8 cellular contexts compared by ENCODE assay signal in genomic region chr2:9594361-9595063, GRCh38. TPM values are rescaled to one million over a fixed set of nuclear protein-coding genes. Genes with fewer than 3 reads are reported as not detected.
A peak's percentile ranks its signal among the peaks of the same experiment; 100 is the strongest.
DNase-seq lines count a peak whose midpoint lies in the region; ATAC-seq and TF ChIP-seq lines count a peak whose summit lies in the region.

No MANE protein-coding gene starts in this region.

- peak; percentile 12 for ATAC-seq in effector memory CD8-positive, alpha-beta T cell (replicated peaks)
- ATAC-seq in naive B cell (ENCODE audit: low read depth in 2 of 2) (no peak), GM21619 (IDR thresholded peaks at IDR 0.05; ENCODE audit: unreplicated experiment) (no peak)

- peak overlapping the region; percentile 12 to 67 (median 54) for H3K27ac Mint-ChIP-seq in CD8-positive, alpha-beta memory T cell
- H3K27ac Mint-ChIP-seq in effector memory CD8-positive, alpha-beta T cell = peak overlapping the region; percentile 89 to 94
- H3K27ac Mint-ChIP-seq in naive B cell = peak overlapping the region in 5 of 6 donors; percentile 3 to 80 (median 34)

- peaks cover 27% of the 10 kb centered on the region for H3K4me1 ChIP-seq in CD8-positive, alpha-beta memory T cell (ENCODE audit: insufficient read depth, low read length)
- H3K4me1 ChIP-seq in spleen = peaks cover 19 to 58% (median 36%) of the 10 kb centered on the region in 6 donors

- POLR2A ChIA-PET in CD8-positive, alpha-beta memory T cell (lab: Charles Lee) = interaction anchor here (1.1 kb wide), 1 partner anchor 38 kb away, joined by 3 read pairs; no protein-coding TSS in a partner anchor

- no peak overlapping the region for H3K4me3 ChIP-seq in CD8-positive, alpha-beta memory T cell (ENCODE audit: low read length)
- H3K4me3 ChIP-seq in MG63 = no peak overlapping the region
- no peak overlapping the region for H3K4me3 ChIP-seq in spleen

- peaks cover 55 to 80% (median 70%) of the 10 kb centered on the region in 3 donors for H3K4me1 Mint-ChIP-seq in CD8-positive, alpha-beta memory T cell
- peaks cover 45 to 70% of the 10 kb centered on the region in 2 donors for H3K4me1 Mint-ChIP-seq in effector memory CD8-positive, alpha-beta T cell (ENCODE audit: low read depth in 2 of 2)
- H3K4me1 Mint-ChIP-seq in naive B cell = peaks cover 26 to 38% (median 33%) of the 10 kb centered on the region in 3 donors

- no peak for DNase-seq in CD8-positive, alpha-beta memory T cell
- DNase-seq in MG63 (peak; percentile 69), naive B cell (no peak), NK-92 (lab: John Stamatoyannopoulos, UW; ENCODE audit: unreplicated experiment) (no peak), spleen (no peak), COR-L47 (lab: John Stamatoyannopoulos, UW) (no peak)
- DNase-seq in effector memory CD8-positive, alpha-beta T cell = no peak

- peak overlapping the region in 5 of 7 donors; percentile 2 to 75 (median 9) for H3K4me3 Mint-ChIP-seq in CD8-positive, alpha-beta memory T cell
- peak overlapping the region; percentile 7 to 59 for H3K4me3 Mint-ChIP-seq in effector memory CD8-positive, alpha-beta T cell
- no peak overlapping the region for H3K4me3 Mint-ChIP-seq in naive B cell

- H3K36me3 ChIP-seq in CD8-positive, alpha-beta memory T cell (ENCODE audit: insufficient read depth, low read length) = peaks cover 7% of the 10 kb centered on the region
- H3K36me3 ChIP-seq in MG63 = peaks cover 65% of the 10 kb centered on the region
- H3K36me3 ChIP-seq in spleen = peaks cover 0 to 48% (median 17%) of the 10 kb centered on the region in 6 donors

- H3K9me3 ChIP-seq in CD8-positive, alpha-beta memory T cell (ENCODE audit: low read length) = no peaks in the 10 kb centered on the region
- H3K9me3 ChIP-seq in MG63 (peaks cover 14% of the 10 kb centered on the region), spleen (peaks cover 3 to 13% (median 8%) of the 10 kb centered on the region in 8 donors)

- 59 to 79% (median 69%) methylated on average over 2 of the region's 2 CpGs for WGBS in spleen, 5 donors

- peaks cover 0 to 6% (median 3%) of the 10 kb centered on the region in 5 donors for H3K9me3 Mint-ChIP-seq in CD8-positive, alpha-beta memory T cell
- H3K9me3 Mint-ChIP-seq in effector memory CD8-positive, alpha-beta T cell = peaks cover 0 to under 1% of the 10 kb centered on the region in 2 donors
- H3K9me3 Mint-ChIP-seq in naive B cell = peaks cover 0 to 9% (median 2%) of the 10 kb centered on the region in 7 donors

- H3K27me3 Mint-ChIP-seq in CD8-positive, alpha-beta memory T cell = no peaks in the 10 kb centered on the region
- H3K27me3 Mint-ChIP-seq in effector memory CD8-positive, alpha-beta T cell = no peaks in the 10 kb centered on the region
- no peaks in the 10 kb centered on the region for H3K27me3 Mint-ChIP-seq in naive B cell

- H3K27ac ChIP-seq in CD8-positive, alpha-beta memory T cell (ENCODE audit: low read depth, low read length) = no peak overlapping the region
- peak overlapping the region in 2 of 8 donors; percentile 6 to 49 for H3K27ac ChIP-seq in spleen

- TF ChIP-seq CTCF in spleen (IDR thresholded peaks at IDR 0.05 in 8 of 11, conservative IDR thresholded peaks at IDR 0.05 in 3 of 11) = no peak

- H3K27me3 ChIP-seq in CD8-positive, alpha-beta memory T cell (ENCODE audit: insufficient read depth, low read length, poor library complexity, severe bottlenecking) = no peaks in the 10 kb centered on the region
- H3K27me3 ChIP-seq in MG63 (no peaks in the 10 kb centered on the region), spleen (replicated peaks in 1 of 7) (no peaks in the 10 kb centered on the region)

- TF ChIP-seq POLR2A in spleen (IDR thresholded peaks at IDR 0.05) = no peak

- CTCF ChIA-PET in CD8-positive, alpha-beta memory T cell (lab: Charles Lee) = interaction anchor here (0.6 to 0.9 kb wide), 2 partner anchors 31 to 109 kb away, joined by 3 read pairs; no protein-coding TSS in a partner anchor

- H3K36me3 Mint-ChIP-seq in CD8-positive, alpha-beta memory T cell = peaks cover 14 to 47% (median 18%) of the 10 kb centered on the region in 3 donors
- H3K36me3 Mint-ChIP-seq in effector memory CD8-positive, alpha-beta T cell (ENCODE audit: insufficient read depth) = peaks cover 52% of the 10 kb centered on the region
- H3K36me3 Mint-ChIP-seq in naive B cell = peaks cover 13 to 18% of the 10 kb centered on the region in 2 donors

- intact Hi-C loops in spleen (cut with DNase I; ENCODE audit: low total_unique reads) = no loop called here

RNA-seq across cellular contexts. Expression of gene YWHAQ, which starts 36.3 kb away (rescaled TPM):
- 100 to 1,000 TPM; 560 to 565 TPM for total RNA-seq in CD8-positive, alpha-beta memory T cell
- polyA plus RNA-seq in CD8-positive, alpha-beta memory T cell = 358 TPM
- 598 and 683 TPM in 2 replicates for total RNA-seq in MG63 (2014; rRNA removed; shearing (Covaris generic); ENCODE audit: low replicate concordance)
- 100 to 1,000 TPM; 282 to 457 (median 344) TPM for polyA plus RNA-seq in naive B cell (ENCODE audit: low read depth in 6 of 6)
- total RNA-seq in spleen = 100 to 1,000 TPM; 118 to 162 (median 136) TPM
- polyA plus RNA-seq in spleen = 100 to 1,000 TPM in 2 of 3 donors, 10 to 100 TPM in 1; 69.0 to 129 (median 124) TPM

RNA-seq across cellular contexts. Expression of gene ADAM17, which starts 38.9 kb away (rescaled TPM):
- 10 to 100 TPM; 17.9 to 20.9 TPM for total RNA-seq in CD8-positive, alpha-beta memory T cell
- 12.6 TPM for polyA plus RNA-seq in CD8-positive, alpha-beta memory T cell
- 9.0 and 9.9 TPM in 2 replicates for total RNA-seq in MG63 (2014; rRNA removed; shearing (Covaris generic); ENCODE audit: low replicate concordance)
- polyA plus RNA-seq in naive B cell (ENCODE audit: low read depth in 6 of 6) (10 to 100 TPM in 5 of 6 donors, 1 to 10 TPM in 1; 9.1 to 23.8 (median 21.3) TPM), spleen (10 to 100 TPM in 1 of 3 donors, 1 to 10 TPM in 2; 9.4 to 10.6 (median 9.4) TPM)
- total RNA-seq in spleen = 10 to 100 TPM; 27.4 to 54.0 (median 44.4) TPM

Comparison
In these comparisons a context has a peak if more than half of its experiments do, and no peak if none do; other contexts are left out.
1. H3K27ac Mint-ChIP-seq: peak in every context shown above with its lines; median percentile 92 in effector memory CD8-positive, alpha-beta T cell; 54 in CD8-positive, alpha-beta memory T cell; 34 in naive B cell.
2. H3K4me3 Mint-ChIP-seq: peak in CD8-positive, alpha-beta memory T cell (5 of 7) and effector memory CD8-positive, alpha-beta T cell (2 of 2); none in naive B cell (0 of 8).